In genomic region chr19:34215006-34215665, GRCh38 we compare ENCODE assay signal across 19 cellular contexts.
"Had no signal": no experiment of that assay in that cellular context is flagged by ENCODE, and none has a peak within 500 bp of the region (broad histone marks: within the 10 kb centered on the region; RNA-seq: fewer than 3 reads in every experiment).

No MANE protein-coding gene starts in this region.

- DNase-seq: activated CD4-positive, alpha-beta T cell treated with anti-CD3 and anti-CD28 coated beads, Interleukin-2, amount 50 U/mL, for 4 hours; activated CD4-positive, CD25-positive, alpha-beta regulatory T cell treated with anti-CD3 and anti-CD28 coated beads, Interleukin-2, amount 50 U/mL, for 72 hours; activated CD8-positive, alpha-beta memory T cell treated with anti-CD3 and anti-CD28 coated beads, Interleukin-2, amount 10 ng/mL, durations not matched to agents 7 days and 5 days; activated gamma-delta T cell treated with Interleukin-2 at 50 U/mL for 16 hours; activated T-cell treated with anti-CD3 and anti-CD28 coated beads, Interleukin-2, amount 50 U/mL, for 4 hours; amygdala; colonic mucosa; left lung; mucosa of descending colon; natural killer cell; nucleus accumbens; posterior cingulate gyrus; stimulated activated CD4-positive, alpha-beta T cell treated with anti-CD3 and anti-CD28 coated beads, Interleukin-2, amount 100 ng/mL, for 48 hours; stimulated activated naive CD4-positive, alpha-beta T cell treated with Interleukin-2 at 50 U/mL for 16 hours; substantia nigra; T-helper 9 cell; uterus had no signal

- H3K27ac ChIP-seq: body of pancreas, colonic mucosa, left lung, tibial nerve, uterus had no signal

- H3K27me3 ChIP-seq: body of pancreas, colonic mucosa, left lung, tibial nerve, uterus had no signal

- H3K4me1 ChIP-seq: colonic mucosa, uterus had no signal

- H3K27ac Mint-ChIP-seq: activated CD8-positive, alpha-beta memory T cell treated with anti-CD3 and anti-CD28 coated beads, Interleukin-2, amount 10 ng/mL, durations not matched to agents 7 days and 5 days had no signal

- H3K4me3 Mint-ChIP-seq: activated CD8-positive, alpha-beta memory T cell treated with anti-CD3 and anti-CD28 coated beads, Interleukin-2, amount 10 ng/mL, durations not matched to agents 7 days and 5 days; activated T-cell treated with anti-CD3 and anti-CD28 coated beads, Interleukin-2, amount 50 U/mL, for 4 hours; natural killer cell had no signal

- ATAC-seq: activated CD8-positive, alpha-beta memory T cell treated with anti-CD3 and anti-CD28 coated beads, Interleukin-2, amount 10 ng/mL, durations not matched to agents 7 days and 5 days; activated T-cell treated with anti-CD3 and anti-CD28 coated beads, Interleukin-2, amount 50 U/mL, for 4 hours; body of pancreas; left lung; mucosa of descending colon; natural killer cell had no signal

- H3K36me3 ChIP-seq: uterus had no signal

- H3K27me3 Mint-ChIP-seq: activated CD8-positive, alpha-beta memory T cell treated with anti-CD3 and anti-CD28 coated beads, Interleukin-2, amount 10 ng/mL, durations not matched to agents 7 days and 5 days had no signal

- H3K4me3 ChIP-seq: body of pancreas, colonic mucosa, left lung, mucosa of descending colon, tibial nerve, uterus had no signal

- H3K9me3 ChIP-seq: body of pancreas, colonic mucosa, left lung, mucosa of descending colon, tibial nerve, uterus had no signal

- H3K36me3 Mint-ChIP-seq: natural killer cell had no signal

- H3K9me3 Mint-ChIP-seq: activated T-cell treated with anti-CD3 and anti-CD28 coated beads, Interleukin-2, amount 50 U/mL, for 4 hours; natural killer cell had no signal
